7 cellular contexts compared by ENCODE assay signal in genomic region chr1:234486858-234487830, GRCh38. TPM values are rescaled to one million over a fixed set of nuclear protein-coding genes. Genes with fewer than 3 reads are reported as not detected.
DNase-seq lines count a peak whose midpoint lies in the region; ATAC-seq and TF ChIP-seq lines count a peak whose summit lies in the region.

No MANE protein-coding gene starts in this region.

- peak overlapping the region; percentile 38 for H3K4me2 ChIP-seq in IMR-90 (ENCODE audit: low read depth, low read length)
- no peak overlapping the region for H3K4me2 ChIP-seq in neural cell (ENCODE audit: low read length)

- H3K27ac ChIP-seq in IMR-90 (ENCODE audit: insufficient read depth, low read length) = peak overlapping the region; percentile 4; the same call in 1 of the 2 replicates
- peak overlapping the region; percentile 82 for H3K27ac ChIP-seq in neural cell (ENCODE audit: low read length)

- H3K4me1 ChIP-seq in IMR-90 (ENCODE audit: control insufficient read depth, insufficient read depth, low read length) = peaks cover 4% of the 10 kb centered on the region

- peak overlapping the region; percentile 5; the same call in 1 of the 2 replicates for H2AK5ac ChIP-seq in IMR-90 (ENCODE audit: low read depth, low read length)

- no peak overlapping the region for H2BK5ac ChIP-seq in IMR-90 (ENCODE audit: low read depth, low read length, poor library complexity, severe bottlenecking)

- no peaks in the 10 kb centered on the region for H3K9me1 ChIP-seq in IMR-90 (ENCODE audit: insufficient read depth, low read length)

- in situ Hi-C loops in IMR-90 (cut with MboI; ENCODE audit: low sequenced_read_pairs) = loop anchor here (25.0 kb wide), 1 partner anchor 375 kb away; no protein-coding TSS in a partner anchor

- dilution Hi-C loops in IMR-90 (cut with HindIII; ENCODE audit: low sequenced_read_pairs, unreplicated experiment) = no loop called here

- H3K23ac ChIP-seq in IMR-90 (ENCODE audit: low read depth, low read length) = peak overlapping the region; percentile 14; the same call in 1 of the 2 replicates

- no TSS peak for BruUV-seq in IMR-90 (replicated peaks; lab: Mats Ljungman, UMichigan)

- H3K4ac ChIP-seq in IMR-90 (ENCODE audit: low read depth, low read length) = peak overlapping the region; percentile 31

- peak overlapping the region; percentile 42 for H2AK9ac ChIP-seq in IMR-90 (replicated peaks; ENCODE audit: low read depth, low read length, poor library complexity)

- H3F3A ChIP-seq in neural cell (ENCODE audit: insufficient read depth, low read length, poor library complexity, severe bottlenecking) = no peaks in the 10 kb centered on the region

- peak overlapping the region; percentile 1 to 44; a peak in 2 of 4 replicates for H4K8ac ChIP-seq in IMR-90 (ENCODE audit: low read depth in 2 of 2, low read length in 2 of 2)

- H3K27me3 ChIP-seq in IMR-90 (ENCODE audit: control insufficient read depth, insufficient read depth, low read length) (no peaks in the 10 kb centered on the region), neural cell (ENCODE audit: insufficient read depth, low read depth, low read length) (no peaks in the 10 kb centered on the region)

- H3K9ac ChIP-seq in IMR-90 (ENCODE audit: low read depth, low read length) = peak overlapping the region; percentile 47
- H3K9ac ChIP-seq in neural cell (ENCODE audit: low read length) = no peak overlapping the region

- TF ChIP-seq RAD21 in IMR-90 (IDR thresholded peaks at IDR 0.05; ENCODE audit: low read length) (peak; percentile 94), neural cell (conservative IDR thresholded peaks at IDR 0.05) (peak; percentile 89)

- peak overlapping the region; percentile 16 for H4K5ac ChIP-seq in IMR-90 (ENCODE audit: low read depth, low read length)

- peak; percentile 84 for DNase-seq in EH (ENCODE audit: low read depth)
- peak; percentile 84 for DNase-seq in IMR-90
- DNase-seq in SW480 (ENCODE audit: low spot score) = peak; percentile 51
- no peak for DNase-seq in epithelial cell of proximal tubule (ENCODE audit: low read depth)
- DNase-seq in activated T-cell treated with anti-CD3 and anti-CD28 coated beads, Interleukin-2, amount 50 U/mL, for 1 hour = no peak

- no peaks in the 10 kb centered on the region for H3K9me2 ChIP-seq in neural cell (ENCODE audit: insufficient read depth, low read length)

- 30% methylated on average over 3 of the region's 12 CpGs; no CpG with 5 or more reads in 1 of the 2 experiments for WGBS in IMR-90 (ENCODE audit: extremely low coverage in 2 of 2, insufficient read length in 1 of 2), 2 experiments

- H3K14ac ChIP-seq in IMR-90 (replicated peaks; ENCODE audit: low read depth, low read length) = no peak overlapping the region; the same call in 1 of the 2 replicates

- TF ChIP-seq CTCF in IMR-90 (conservative IDR thresholded peaks at IDR 0.05; ENCODE audit: low read depth, low read length) (peak; percentile 87), epithelial cell of proximal tubule (conservative IDR thresholded peaks at IDR 0.05; ENCODE audit: low read depth, low read length) (peak; percentile 78), neural cell (IDR thresholded peaks at IDR 0.05; ENCODE audit: poor library complexity, severe bottlenecking) (peak; percentile 85)

- H3K79me2 ChIP-seq in neural cell (replicated peaks; ENCODE audit: insufficient read depth, low read length) = no peaks in the 10 kb centered on the region

- CTCF ChIA-PET in IMR-90 (lab: Yijun Ruan, JAX) = interaction anchor here (0.7 to 1.7 kb wide), 13 partner anchors 8 to 929 kb away, joined by 3 to 11 read pairs (median 3); no protein-coding TSS in a partner anchor

- POLR2A ChIA-PET in IMR-90 (lab: Charles Lee; ENCODE audit: unreplicated experiment) = interaction anchor here (0.5 kb wide), 1 partner anchor 237 kb away, joined by 3 read pairs; no protein-coding TSS in a partner anchor

- peak overlapping the region; percentile 40 for H2BK120ac ChIP-seq in IMR-90 (ENCODE audit: low read depth, low read length)

- no peak for TF ChIP-seq EP300 in neural cell (conservative IDR thresholded peaks at IDR 0.05; ENCODE audit: poor library complexity, severe bottlenecking)

- H3K4me3 ChIP-seq in IMR-90 (ENCODE audit: insufficient read depth, low read depth, low read length) (no peak overlapping the region), epithelial cell of proximal tubule (ENCODE audit: low read depth, low read length) (no peak overlapping the region), neural cell (ENCODE audit: low read length) (no peak overlapping the region)

- peak overlapping the region; percentile 40 for H3K18ac ChIP-seq in IMR-90 (ENCODE audit: low read depth, low read length)

- H3K9me3 ChIP-seq in IMR-90 (ENCODE audit: control insufficient read depth, insufficient read depth, low read length) (no peaks in the 10 kb centered on the region), neural cell (ENCODE audit: low read length) (no peaks in the 10 kb centered on the region)

- peak overlapping the region; percentile 25; the same call in 2 of the 3 replicates for H2BK15ac ChIP-seq in IMR-90 (ENCODE audit: low read depth, low read length)

- peak overlapping the region; percentile 11; the same call in 1 of the 2 replicates for H3K56ac ChIP-seq in IMR-90 (ENCODE audit: extremely low read depth, insufficient read depth, low read length)

- peak overlapping the region; percentile 5; the same call in 1 of the 2 replicates for H2BK20ac ChIP-seq in IMR-90 (ENCODE audit: low read depth, low read length)

- H3K79me1 ChIP-seq in IMR-90 (ENCODE audit: low read depth in 1 of 2, low read length in 2 of 2) = no peaks in the 10 kb centered on the region

- TF ChIP-seq POLR2A in IMR-90 (IDR thresholded peaks at IDR 0.05; ENCODE audit: low read depth, low read length) = 0 out of 2 replicates have a peak, but pooled peaks have one; percentile 47

- 0 out of 2 replicates have a peak overlapping the region, but pooled peaks have one; percentile 8 for H4K91ac ChIP-seq in IMR-90 (ENCODE audit: insufficient read depth, low read depth, low read length)

- intact Hi-C loops in IMR-90 (cut with micrococcal nuclease) = loop anchor here (2.0 kb wide), 1 partner anchor 596 kb away; no protein-coding TSS in a partner anchor

- H4K20me1 ChIP-seq in IMR-90 (ENCODE audit: insufficient read depth, low read length) = no peaks in the 10 kb centered on the region
- H4K20me1 ChIP-seq in neural cell (ENCODE audit: insufficient read depth) = no peaks in the 10 kb centered on the region

- H3K36me3 ChIP-seq in IMR-90 (ENCODE audit: control insufficient read depth, insufficient read depth, low read length) (no peaks in the 10 kb centered on the region), neural cell (ENCODE audit: insufficient read depth, low read length) (no peaks in the 10 kb centered on the region)

- H2AFZ ChIP-seq in IMR-90 (replicated peaks; ENCODE audit: low read length, poor library complexity) (peak overlapping the region; percentile 72), neural cell (ENCODE audit: low read depth, low read length) (no peak overlapping the region)

- ATAC-seq in IMR-90 (ENCODE audit: low read depth) (peak; percentile 88), GM21576 (IDR thresholded peaks at IDR 0.05; ENCODE audit: unreplicated experiment) (no peak)

TF ChIP-seq in IMR-90, 13 proteins besides CTCF, POLR2A, EP300 and RAD21:
- TF ChIP-seq BHLHE40 (IDR thresholded peaks at IDR 0.05; ENCODE audit: low read depth, low read length) (peak; percentile 8; the same call in 1 of the 2 replicates), CEBPB (IDR thresholded peaks at IDR 0.05; ENCODE audit: low read depth, low read length) (peak; percentile 91), SMC3 (IDR thresholded peaks at IDR 0.05; ENCODE audit: low read depth, low read length) (peak; percentile 73), RFX5 (IDR thresholded peaks at IDR 0.05; ENCODE audit: low read depth, low read length) (no peak)

TF ChIP-seq in neural cell, 6 proteins besides CTCF, POLR2A, EP300 and RAD21:
- TF ChIP-seq SMC3 (conservative IDR thresholded peaks at IDR 0.05; ENCODE audit: poor library complexity) (peak; percentile 81), MXI1 (conservative IDR thresholded peaks at IDR 0.05; ENCODE audit: poor library complexity, severe bottlenecking) (no peak)

RNA-seq across cellular contexts. Expression of gene TARBP1, which starts 8.2 kb away (rescaled TPM):
- 10.6 and 12.8 TPM in 2 replicates for total RNA-seq in IMR-90 (2012; rRNA removed)
- polyA plus RNA-seq in IMR-90 (2012; rRNA removed) = 16.0 and 17.7 TPM in 2 replicates
- polyA plus RNA-seq in IMR-90 (2012; cell fraction: cytosol; rRNA removed) = 2.9 and 4.6 TPM in 2 replicates
- 20.3 and 133 TPM in 2 replicates for polyA plus RNA-seq in IMR-90 (2012; cell fraction: nucleus; rRNA removed; ENCODE audit: low replicate concordance)
- 17.4 and 31.2 TPM in 2 replicates for total RNA-seq in epithelial cell of proximal tubule
- polyA plus RNA-seq in neural cell = 267 and 329 TPM in 2 replicates
- polyA minus RNA-seq in neural cell = 126 and 133 TPM in 2 replicates

Comparison
In these comparisons a context has a peak if more than half of its experiments do, and no peak if none do; other contexts are left out.
1. DNase-seq: peak in EH (single experiment), IMR-90 (single experiment) and SW480 (single experiment); none in epithelial cell of proximal tubule (single experiment) and activated T-cell treated with anti-CD3 and anti-CD28 coated beads, Interleukin-2, amount 50 U/mL, for 1 hour (single experiment).
2. Peak in every context shown above with its lines, with median percentiles within 50 percentile points of each other: CTCF ChIP-seq.